In genomic region chr4:133969202-133969873, GRCh38 we compare ENCODE assay signal across 11 cellular contexts.
DNase-seq lines count a peak whose midpoint lies in the region; ATAC-seq and TF ChIP-seq lines count a peak whose summit lies in the region.
"Had no signal": no experiment of that assay in that cellular context is flagged by ENCODE, and none has a peak within 500 bp of the region (broad histone marks: within the 10 kb centered on the region; RNA-seq: fewer than 3 reads in every experiment).

No MANE protein-coding gene starts in this region.

- H3K9me3 Mint-ChIP-seq in brain, result peaks cover 8 to 25% (median 19%) of the 10 kb centered on the region in 5 experiments

- no peak for TF ChIP-seq CTCF in brain (conservative IDR thresholded peaks at IDR 0.05)

- no peaks in the 10 kb centered on the region for H3K36me3 ChIP-seq in neuron (ENCODE audit: insufficient read depth, low read length)

- H3K27me3 ChIP-seq in neuron (ENCODE audit: insufficient read depth, low read length), result no peaks in the 10 kb centered on the region

- H3K27me3 Mint-ChIP-seq in brain, result peaks cover 7% of the 10 kb centered on the region
- H3K27me3 Mint-ChIP-seq: naive thymus-derived CD4-positive, alpha-beta T cell had no signal

- H3K27ac Mint-ChIP-seq in brain, result peak overlapping the region; percentile 25 to 77 (median 39)
- H3K27ac Mint-ChIP-seq: activated naive CD4-positive, alpha-beta T cell treated with anti-CD3 and anti-CD28 coated beads, Interleukin-2, amount 50 U/mL, for 72 hours; naive thymus-derived CD4-positive, alpha-beta T cell had no signal

- H3K4me1 Mint-ChIP-seq in brain, result peaks cover 29% of the 10 kb centered on the region
- H3K4me1 Mint-ChIP-seq: naive thymus-derived CD4-positive, alpha-beta T cell had no signal

- DNase-seq in HPDE6-E6E7 (ENCODE audit: extremely low spot score) (peak; percentile 1), NCI-H2171 treated with DMSO at 0.1 percent for 48 hours (lab: John Stamatoyannopoulos, UW) (peak; percentile 82), CD1c-positive myeloid dendritic cell (ENCODE audit: extremely low spot score) (no peak)
- DNase-seq: naive thymus-derived CD4-positive, alpha-beta T cell; NCI-H510A; stimulated activated CD4-positive, alpha-beta T cell treated with anti-CD3 and anti-CD28 coated beads, Interleukin-4, amount 100 ng/mL, for 1 hour had no signal

- ATAC-seq in HG03460 (IDR thresholded peaks at IDR 0.05; ENCODE audit: unreplicated experiment), result no peak
- ATAC-seq in GM19455 (IDR thresholded peaks at IDR 0.05; ENCODE audit: unreplicated experiment), result no peak
- ATAC-seq: activated naive CD4-positive, alpha-beta T cell treated with anti-CD3 and anti-CD28 coated beads, Interleukin-2, amount 50 U/mL, for 72 hours; naive thymus-derived CD4-positive, alpha-beta T cell had no signal

- peak overlapping the region in 3 of 5 experiments; percentile 11 to 43 (median 27) for H3K4me3 Mint-ChIP-seq in brain
- H3K4me3 Mint-ChIP-seq: naive thymus-derived CD4-positive, alpha-beta T cell had no signal

- no peaks in the 10 kb centered on the region for H3K9me3 ChIP-seq in neuron (ENCODE audit: low read length)

- H3K4me1 ChIP-seq in neuron (ENCODE audit: insufficient read depth, low read length), result peaks cover 6% of the 10 kb centered on the region

- H2AFZ ChIP-seq in neuron (ENCODE audit: low read depth, low read length), result peak overlapping the region; percentile 1

- H3K4me3 ChIP-seq in neuron (ENCODE audit: low read length), result no peak overlapping the region

- H3K36me3 Mint-ChIP-seq in brain, result no peaks in the 10 kb centered on the region
- H3K36me3 Mint-ChIP-seq: activated naive CD4-positive, alpha-beta T cell treated with anti-CD3 and anti-CD28 coated beads, Interleukin-2, amount 50 U/mL, for 72 hours; naive thymus-derived CD4-positive, alpha-beta T cell had no signal
